In the genomic region with DNA sequence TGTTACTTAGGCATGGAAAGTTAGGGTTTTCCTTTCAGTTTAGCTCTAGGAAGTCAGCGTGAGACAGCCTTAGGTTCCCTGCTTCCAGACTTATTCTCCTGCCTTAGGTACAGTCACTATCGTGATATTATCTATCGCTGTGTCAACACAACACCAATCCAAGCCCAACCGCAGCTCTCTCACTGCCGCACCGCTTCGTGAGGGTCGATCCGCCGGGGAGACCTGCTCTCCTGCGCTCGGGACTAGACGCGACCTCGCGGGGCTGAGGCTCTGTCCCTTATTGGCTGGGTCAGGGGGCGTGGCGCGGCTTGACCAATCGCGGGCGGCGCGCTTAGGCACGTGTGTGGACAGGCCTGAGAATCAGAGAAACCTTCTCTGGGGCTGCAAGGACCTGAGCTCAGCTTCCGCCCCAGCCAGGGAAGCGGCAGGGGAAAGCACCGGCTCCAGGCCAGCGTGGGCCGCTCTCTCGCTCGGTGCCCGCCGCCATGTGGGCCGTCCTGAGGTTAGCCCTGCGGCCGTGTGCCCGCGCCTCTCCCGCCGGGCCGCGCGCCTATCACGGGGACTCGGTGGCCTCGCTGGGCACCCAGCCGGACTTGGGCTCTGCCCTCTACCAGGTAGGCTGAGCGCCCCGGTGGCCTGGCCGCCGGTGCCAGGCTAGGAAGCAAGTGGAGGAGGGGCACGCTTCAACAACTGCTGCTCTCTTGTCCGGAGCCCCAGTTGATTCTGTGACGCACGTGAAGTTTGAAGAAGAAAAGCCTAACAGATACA, we compare ENCODE assay signal across 8 cellular contexts. TPM values are rescaled to one million over a fixed set of nuclear protein-coding genes. Genes with fewer than 3 reads are reported as not detected.
DNase-seq lines count a peak whose midpoint lies in the region; ATAC-seq and TF ChIP-seq lines count a peak whose summit lies in the region.

TSS of gene MCCC2 (plus strand) at position 400 of the 768 bp plus-strand sequence. CDS start at position 486, 86 bp downstream.

- peak within 1 kb of the TSS; percentile 86 for H3K4me3 Mint-ChIP-seq in activated naive CD8-positive, alpha-beta T cell

- TF ChIP-seq CTCF in GM10266 (IDR thresholded peaks at IDR 0.05; ENCODE audit: control insufficient read depth, insufficient read depth, low read depth, missing control alignments) (no peak), omental fat pad (IDR thresholded peaks at IDR 0.05) (no peak)

- peaks cover 8% of the 10 kb centered on the region for H3K36me3 Mint-ChIP-seq in activated naive CD8-positive, alpha-beta T cell

- no peaks in the 10 kb centered on the region for H3K9me3 Mint-ChIP-seq in activated naive CD8-positive, alpha-beta T cell (ENCODE audit: low read depth)

- peaks cover 37% of the 10 kb centered on the region for H3K4me1 Mint-ChIP-seq in activated naive CD8-positive, alpha-beta T cell (ENCODE audit: low read depth)

- peak within 1 kb of the TSS; percentile 69 for H3K27ac ChIP-seq in temporal lobe (ENCODE audit: low read depth, low read length)

- peak; percentile 96 for ATAC-seq in HG02623 (IDR thresholded peaks at IDR 0.05; ENCODE audit: unreplicated experiment)
- ATAC-seq in omental fat pad (ENCODE audit: low FRiP score), result peak; percentile 100

- peak; percentile 93 for DNase-seq in GM10266 (ENCODE audit: extremely low spot score)
- DNase-seq in NCI-H1105 (lab: John Stamatoyannopoulos, UW), result peak; percentile 85
- DNase-seq in SKM-1 (lab: John Stamatoyannopoulos, UW; ENCODE audit: unreplicated experiment), result peak; percentile 71
- DNase-seq in glomerular visceral epithelial cell (ENCODE audit: extremely low spot score), result peak; percentile 98
- peak; percentile 95 for DNase-seq in omental fat pad (ENCODE audit: low spot score)

- peak within 1 kb of the TSS; percentile 97 for H3K27ac Mint-ChIP-seq in activated naive CD8-positive, alpha-beta T cell

- no peaks in the 10 kb centered on the region for H3K27me3 Mint-ChIP-seq in activated naive CD8-positive, alpha-beta T cell

RNA-seq across cellular contexts. Expression of gene MCCC2, which starts in this region (rescaled TPM):
- total RNA-seq in omental fat pad (10 to 100 TPM; 32.8 to 73.5 (median 37.4) TPM), temporal lobe (16.7 TPM)

Comparison
In these comparisons a context has a peak if more than half of its experiments do, and no peak if none do; other contexts are left out.
1. Peak in every context shown above with its lines: DNase-seq, ATAC-seq and H3K27ac ChIP-seq.